Comparison of ENCODE assay signal across 15 cellular contexts in genomic region chr11:134760307-134760706, GRCh38.
DNase-seq lines count a peak whose midpoint lies in the region; ATAC-seq, FAIRE-seq and TF ChIP-seq lines count a peak whose summit lies in the region.
"Had no signal": no experiment of that assay in that cellular context is flagged by ENCODE, and none has a peak within 500 bp of the region (broad histone marks: within the 10 kb centered on the region; RNA-seq: fewer than 3 reads in every experiment).

No MANE protein-coding gene starts in this region.

- no peak overlapping the region for H2AK5ac ChIP-seq in H1 (ENCODE audit: low read depth, low read length)

- no peak for ATAC-seq in DND-41 (ENCODE audit: insufficient read depth, low read depth)
- ATAC-seq in GM21737 (IDR thresholded peaks at IDR 0.05; ENCODE audit: unreplicated experiment) = no peak

- H3K27ac ChIP-seq in DND-41 (ENCODE audit: low read length) = no peak overlapping the region
- no peak overlapping the region for H3K27ac ChIP-seq in H1 (ENCODE audit: low read depth, low read length)
- H3K27ac ChIP-seq: GM23248 had no signal

- CTCF ChIA-PET in H1 (lab: Charles Lee; ENCODE audit: partially characterized antibody) = interaction anchor here (0.8 kb wide), 1 partner anchor 34 kb away, joined by 3 read pairs; no protein-coding TSS in a partner anchor

- TF ChIP-seq CTCF in DND-41 (IDR thresholded peaks at IDR 0.05; ENCODE audit: borderline replicate concordance, extremely low read depth, low read length, poor library complexity, severe bottlenecking) = no peak
- no peak for TF ChIP-seq CTCF in H1 (IDR thresholded peaks at IDR 0.05; ENCODE audit: control extremely low read depth in 1 of 3, insufficient read depth in 1 of 3, low read depth in 1 of 3, low read length in 3 of 3)

- no peak overlapping the region for H3K23ac ChIP-seq in H1 (ENCODE audit: insufficient read length)

- H2BK20ac ChIP-seq in H1 (ENCODE audit: low read length) = no peak overlapping the region

- no peak overlapping the region for H2BK15ac ChIP-seq in H1 (ENCODE audit: low read length)

- TF ChIP-seq EP300 in H1 (IDR thresholded peaks at IDR 0.05; ENCODE audit: borderline replicate concordance in 1 of 2, low read depth in 2 of 2, low read length in 2 of 2) = no peak

- H2AFZ ChIP-seq in DND-41 (ENCODE audit: low read depth, low read length) (no peak overlapping the region), H1 (ENCODE audit: low read length) (no peak overlapping the region)
- H2AFZ ChIP-seq: GM23248 had no signal

- H3K56ac ChIP-seq in H1 (replicated peaks; ENCODE audit: insufficient read length, low read depth, low read length) = no peak overlapping the region

- H3K27me3 ChIP-seq in DND-41 (ENCODE audit: insufficient read depth, low read length, poor library complexity) (no peaks in the 10 kb centered on the region), H1 (replicated peaks in 1 of 4; ENCODE audit: control insufficient read depth in 3 of 4, extremely low read depth in 1 of 4, insufficient read depth in 3 of 4, low read length in 3 of 4) (no peaks in the 10 kb centered on the region)

- H3K4ac ChIP-seq in H1 (replicated peaks; ENCODE audit: insufficient read length, low read depth, low read length) = no peak overlapping the region

- 88% methylated on average over 9 of the region's 12 CpGs; no CpG with 5 or more reads in 1 of the 2 experiments for WGBS in H1 (ENCODE audit: extremely low coverage in 1 of 2, insufficient coverage in 1 of 2, insufficient read length in 1 of 2, insufficient replicate concordance in 2 of 2, low coverage in 1 of 2, low lambda C conversion rate in 2 of 2, missing lambda C conversion rate in 1 of 2), 2 experiments

- no peak overlapping the region for H4K91ac ChIP-seq in H1 (replicated peaks; ENCODE audit: insufficient read length, low read length)

- H3K4me3 ChIP-seq in DND-41 (ENCODE audit: low read depth in 1 of 2, low read length in 2 of 2) = no peak overlapping the region
- H3K4me3 ChIP-seq in H1 (ENCODE audit: extremely low read depth in 1 of 4, insufficient read depth in 2 of 4, low read depth in 3 of 4, low read length in 4 of 4) = no peak overlapping the region
- H3K4me3 ChIP-seq: GM23248 had no signal

- H3K79me2 ChIP-seq in DND-41 (ENCODE audit: insufficient read depth, low read length) (peaks cover 41% of the 10 kb centered on the region), H1 (ENCODE audit: control insufficient read depth in 1 of 2, insufficient read depth in 2 of 2, low read length in 2 of 2) (no peaks in the 10 kb centered on the region)

- H2BK120ac ChIP-seq in H1 (replicated peaks; ENCODE audit: low read depth, low read length) = no peak overlapping the region

- H3K36me3 ChIP-seq in DND-41 (ENCODE audit: insufficient read depth, low read length) (peaks cover 16% of the 10 kb centered on the region), H1 (ENCODE audit: control insufficient read depth in 2 of 4, insufficient read depth in 4 of 4, low read length in 3 of 4) (no peaks in the 10 kb centered on the region)

- H4K5ac ChIP-seq in H1 (ENCODE audit: insufficient read length, low read depth, low read length) = no peak overlapping the region

- no peak for DNase-seq in DND-41
- DNase-seq in cerebellar cortex (ENCODE audit: low spot score) = peak; percentile 30
- DNase-seq in H1 (ENCODE audit: low read depth in 1 of 2, low spot score in 2 of 2) = no peak
- peak; percentile 75 for DNase-seq in mesenteric fat pad (ENCODE audit: low spot score)
- no peak for DNase-seq in NCI-H1105 (lab: John Stamatoyannopoulos, UW)
- no peak for DNase-seq in HUDEP-2 (lab: John Stamatoyannopoulos, UW; ENCODE audit: unreplicated experiment in 76 of 76)
- DNase-seq: Calu3; CD4-positive, alpha-beta T cell; DMS 273 treated with DMSO at 0.1 percent for 48 hours; GM23248; H7 had no signal

- no peak overlapping the region for H3K14ac ChIP-seq in H1 (ENCODE audit: insufficient read length)

- no peak for TF ChIP-seq POLR2A in H1 (IDR thresholded peaks at IDR 0.05; ENCODE audit: control extremely low read depth in 1 of 2, low read depth in 2 of 2, low read length in 2 of 2)

- H3K18ac ChIP-seq in H1 (ENCODE audit: extremely low read depth, low read length) = no peak overlapping the region

- no peak overlapping the region for H2BK12ac ChIP-seq in H1 (ENCODE audit: low read depth, low read length)

- H4K20me1 ChIP-seq in DND-41 (ENCODE audit: insufficient read depth, low read length) (no peaks in the 10 kb centered on the region), H1 (replicated peaks in 1 of 2; ENCODE audit: control insufficient read depth in 1 of 2, insufficient read depth in 2 of 2, low read length in 2 of 2) (no peaks in the 10 kb centered on the region)

- H3K79me1 ChIP-seq in H1 (ENCODE audit: low read depth, low read length) = no peaks in the 10 kb centered on the region

- TF ChIP-seq RAD21 in H1 (IDR thresholded peaks at IDR 0.05 in 1 of 2, conservative IDR thresholded peaks at IDR 0.05 in 1 of 2; ENCODE audit: low read depth in 2 of 2, low read length in 2 of 2) = no peak

- H3K9ac ChIP-seq in DND-41 (ENCODE audit: low read depth, low read length) = no peak overlapping the region
- H3K9ac ChIP-seq in H1 (replicated peaks in 1 of 4; ENCODE audit: extremely low read depth in 1 of 4, low read depth in 3 of 4, low read length in 3 of 4) = no peak overlapping the region
- H3K9ac ChIP-seq: GM23248 had no signal

- no peak overlapping the region for H2BK5ac ChIP-seq in H1 (ENCODE audit: low read depth, low read length)

- H3K9me3 ChIP-seq in DND-41 (ENCODE audit: insufficient read depth, low read length, severe bottlenecking) = no peaks in the 10 kb centered on the region
- no peaks in the 10 kb centered on the region for H3K9me3 ChIP-seq in H1 (ENCODE audit: insufficient read depth in 2 of 2, low read depth in 1 of 2, low read length in 1 of 2)

- no peak overlapping the region for H4K8ac ChIP-seq in H1 (ENCODE audit: extremely low read depth, insufficient read depth, low read length)

- H3K4me1 ChIP-seq in DND-41 (ENCODE audit: insufficient read depth, low read length) = peaks cover 41% of the 10 kb centered on the region
- peaks cover 0 to 2% (median 0%) of the 10 kb centered on the region in 4 experiments; a peak in 1 of 7 replicates for H3K4me1 ChIP-seq in H1 (replicated peaks in 1 of 4; ENCODE audit: control insufficient read depth in 3 of 4, insufficient read depth in 4 of 4, low read length in 3 of 4)

- no peaks in the 10 kb centered on the region for H3K23me2 ChIP-seq in H1 (ENCODE audit: low read depth, low read length)

- POLR2A ChIA-PET in H1 (lab: Charles Lee; ENCODE audit: partially characterized antibody) = no interaction called here

- 0 out of 2 replicates have a peak overlapping the region, but pooled peaks have one; percentile 27 for H3K4me2 ChIP-seq in DND-41 (ENCODE audit: insufficient read depth, low read length)
- H3K4me2 ChIP-seq in H1 (ENCODE audit: insufficient read depth in 1 of 2, low read depth in 2 of 2, low read length in 2 of 2) = no peak overlapping the region

- no peak for FAIRE-seq in H1 (lab: Jason Lieb, UNC)
- FAIRE-seq: G401.6, GM12892, GM19239 had no signal

TF ChIP-seq in H1, 55 proteins besides CTCF, POLR2A, EP300 and RAD21:
- no peak for TF ChIP-seq TBP (IDR thresholded peaks at IDR 0.05; ENCODE audit: low read depth, low read length)
- TF ChIP-seq GTF2F1 (IDR thresholded peaks at IDR 0.05; ENCODE audit: borderline replicate concordance, low read depth, low read length) = no peak
- TF ChIP-seq CEBPB (IDR thresholded peaks at IDR 0.05; ENCODE audit: low read depth, low read length) = peak; percentile 12; the same call in 1 of the 2 replicates
- TF ChIP-seq MAX (IDR thresholded peaks at IDR 0.05) = no peak
- no peak for TF ChIP-seq RNF2 (IDR thresholded peaks at IDR 0.05; ENCODE audit: borderline replicate concordance, low read depth, low read length, missing control alignments, poor library complexity, severe bottlenecking)
- TF ChIP-seq TCF12 (IDR thresholded peaks at IDR 0.05; ENCODE audit: low read depth, low read length) = no peak
- no peak for TF ChIP-seq SAP30 (IDR thresholded peaks at IDR 0.05; ENCODE audit: insufficient read depth, insufficient replicate concordance, low read length)

Comparison
In these comparisons a context has a peak if more than half of its experiments do, and no peak if none do; other contexts are left out.
1. DNase-seq: peak in cerebellar cortex (single experiment) and mesenteric fat pad (single experiment); none in DND-41 (single experiment), H1 (0 of 2), NCI-H1105 (single experiment) and HUDEP-2 (0 of 76).